ENCODE assay signal across 11 cellular contexts in the genomic region with DNA sequence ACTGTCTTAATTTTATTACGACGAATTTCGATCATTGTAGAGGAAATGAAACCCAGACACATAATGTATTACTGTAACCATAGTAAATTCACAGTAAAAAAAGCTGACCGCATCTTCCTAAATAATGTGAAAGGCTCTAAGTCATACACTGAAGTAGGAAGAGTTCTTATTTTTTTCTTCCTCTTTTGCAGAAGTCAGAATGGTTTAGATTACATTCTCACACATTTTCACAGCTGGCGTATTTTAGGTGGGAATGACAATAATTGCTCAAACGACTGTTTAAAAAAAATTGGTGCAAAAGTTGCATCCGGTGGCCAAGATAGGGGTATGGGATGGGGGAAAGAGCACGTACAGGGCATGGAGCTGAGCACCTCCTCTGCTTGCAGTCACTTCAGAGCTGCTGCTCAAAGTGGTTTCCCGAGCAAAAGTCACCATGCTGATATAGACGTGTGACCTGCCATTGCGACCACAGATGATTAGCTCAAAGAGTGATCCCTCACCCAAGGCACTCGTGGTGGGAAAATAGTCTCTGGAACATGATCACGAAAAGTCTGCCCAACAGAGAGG. TPM values are rescaled to one million over a fixed set of nuclear protein-coding genes. Genes with fewer than 3 reads are reported as not detected.
DNase-seq lines count a peak whose midpoint lies in the region; ATAC-seq, FAIRE-seq and TF ChIP-seq lines count a peak whose summit lies in the region.
"Had no signal": no experiment of that assay in that cellular context is flagged by ENCODE, and none has a peak within 500 bp of the region (broad histone marks: within the 10 kb centered on the region; RNA-seq: fewer than 3 reads in every experiment).

No MANE protein-coding gene starts in this region.

- 35% methylated on average over 11 of the region's 13 CpGs for WGBS in right lobe of liver (ENCODE audit: insufficient coverage, low coverage, low lambda C conversion rate, missing lambda C conversion rate)
- WGBS in HepG2 (ENCODE audit: low lambda C conversion rate): 29% methylated on average over 13 of the region's 13 CpGs
- WGBS in aorta, 2 donors: 80 to 82% methylated on average over 13 of the region's 13 CpGs

- no peak overlapping the region for H3K4me2 ChIP-seq in HepG2 (ENCODE audit: low read depth, low read length)
- H3K4me2 ChIP-seq: BLaER1 had no signal

- H4K20me1 ChIP-seq in HepG2 (ENCODE audit: insufficient read depth, low read length): no peaks in the 10 kb centered on the region
- H4K20me1 ChIP-seq: BLaER1 had no signal

- BruUV-seq in HepG2 (replicated peaks; lab: Mats Ljungman, UMichigan): no TSS peak

- H3K27ac ChIP-seq in right lobe of liver (no peak overlapping the region), HepG2 (ENCODE audit: extremely low read length, insufficient read depth, low read length) (no peak overlapping the region), tibial artery (no peak overlapping the region), aorta (ENCODE audit: low read depth in 1 of 2, low read length in 2 of 2) (no peak overlapping the region)
- H3K27ac ChIP-seq: BLaER1 had no signal

- H2AFZ ChIP-seq in HepG2 (ENCODE audit: low read length): no peak overlapping the region

- H3K4me3 ChIP-seq in right lobe of liver (no peak overlapping the region), HepG2 (replicated peaks in 1 of 3; ENCODE audit: insufficient read depth in 1 of 3, low read depth in 2 of 3, low read length in 3 of 3) (no peak overlapping the region), tibial artery (no peak overlapping the region), aorta (ENCODE audit: low read length in 2 of 2) (no peak overlapping the region)
- H3K4me3 ChIP-seq: BLaER1, HAP-1 had no signal

- no peaks in the 10 kb centered on the region for H3K79me2 ChIP-seq in HepG2 (ENCODE audit: insufficient read depth, low read length)

- no peak for TF ChIP-seq RAD21 in HepG2 (CRISPR knock-in tag; IDR thresholded peaks at IDR 0.05)

- intact Hi-C loops in right lobe of liver (cut with DNase I) (no loop called here), HepG2 (cut with micrococcal nuclease; ENCODE audit: unreplicated experiment) (no loop called here), tibial artery (cut with DNase I; ENCODE audit: low total_unique reads) (no loop called here), aorta (cut with DNase I) (no loop called here)

- ATAC-seq in right lobe of liver (peak in 3 of 4 donors; percentile 48 to 64 (median 53)), HepG2 (no peak), HG02938 (IDR thresholded peaks at IDR 0.05; ENCODE audit: unreplicated experiment) (peak; percentile 95), aorta (ENCODE audit: low FRiP score) (no peak)

- no peaks in the 10 kb centered on the region for H3K36me3 ChIP-seq in right lobe of liver
- no peaks in the 10 kb centered on the region for H3K36me3 ChIP-seq in HepG2 (replicated peaks in 1 of 2; ENCODE audit: control insufficient read depth in 1 of 2, insufficient read depth in 2 of 2, low read length in 2 of 2)
- H3K36me3 ChIP-seq in tibial artery: no peaks in the 10 kb centered on the region
- H3K36me3 ChIP-seq in aorta (ENCODE audit: control insufficient read depth in 1 of 2, insufficient read depth in 2 of 2, low read length in 1 of 2): no peaks in the 10 kb centered on the region
- H3K36me3 ChIP-seq: BLaER1, HAP-1 had no signal

- FAIRE-seq in HepG2 (lab: Jason Lieb, UNC): no peak

- CTCF ChIA-PET in HepG2 (lab: Yijun Ruan, JAX; ENCODE audit: low intra/inter-chr PET ratio, low total read pairs): no interaction called here

- no peaks in the 10 kb centered on the region for H3K9me3 ChIP-seq in right lobe of liver
- H3K9me3 ChIP-seq in HepG2 (ENCODE audit: low read length): no peaks in the 10 kb centered on the region
- H3K9me3 ChIP-seq in tibial artery: no peaks in the 10 kb centered on the region
- H3K9me3 ChIP-seq in aorta (ENCODE audit: control insufficient read depth, low read length): no peaks in the 10 kb centered on the region
- H3K9me3 ChIP-seq: BLaER1, HAP-1 had no signal

- POLR2A ChIA-PET in HepG2 (lab: Yijun Ruan, JAX): no interaction called here

- H3K4me1 ChIP-seq in right lobe of liver (no peaks in the 10 kb centered on the region), HepG2 (ENCODE audit: insufficient read depth, low read length) (no peaks in the 10 kb centered on the region), tibial artery (no peaks in the 10 kb centered on the region), aorta (ENCODE audit: control insufficient read depth in 1 of 2, insufficient read depth in 2 of 2, low read length in 2 of 2) (no peaks in the 10 kb centered on the region)
- H3K4me1 ChIP-seq: HAP-1 had no signal

- TF ChIP-seq EP300 in HepG2 (IDR thresholded peaks at IDR 0.05; ENCODE audit: low read depth in 2 of 2, low read length in 2 of 2) (no peak), HepG2 (CRISPR knock-in tag; IDR thresholded peaks at IDR 0.05; ENCODE audit: borderline replicate concordance) (no peak)

- H3K27me3 ChIP-seq in right lobe of liver (no peaks in the 10 kb centered on the region), HepG2 (ENCODE audit: control insufficient read depth in 1 of 2, insufficient read depth in 2 of 2, low read length in 2 of 2) (no peaks in the 10 kb centered on the region), tibial artery (no peaks in the 10 kb centered on the region), aorta (ENCODE audit: control insufficient read depth in 1 of 2, insufficient read depth in 2 of 2, low read length in 1 of 2) (no peaks in the 10 kb centered on the region)
- H3K27me3 ChIP-seq: BLaER1 had no signal

- TF ChIP-seq POLR2A in right lobe of liver (IDR thresholded peaks at IDR 0.05): no peak
- no peak for TF ChIP-seq POLR2A in HepG2 (IDR thresholded peaks at IDR 0.05; ENCODE audit: insufficient read depth in 1 of 2, low read depth in 2 of 2, low read length in 2 of 2)

- in situ Hi-C loops in HepG2 (cut with HindIII; ENCODE audit: extremely low pct_ligation_motif_present, low pct_unique_long_range_greater_than_20kb): no loop called here

- no peak for TF ChIP-seq CTCF in right lobe of liver (IDR thresholded peaks at IDR 0.05)
- no peak for TF ChIP-seq CTCF in HepG2 (CRISPR knock-in tag; IDR thresholded peaks at IDR 0.05)
- TF ChIP-seq CTCF in tibial artery (IDR thresholded peaks at IDR 0.05): no peak

- no peak overlapping the region for H3K9ac ChIP-seq in HepG2 (ENCODE audit: insufficient read depth, low read depth, low read length)
- H3K9ac ChIP-seq: BLaER1 had no signal

- no peak for DNase-seq in right lobe of liver
- DNase-seq in HepG2 (ENCODE audit: low spot score): no peak
- DNase-seq in NOMO-1 treated with DMSO at 0.1 percent for 48 hours (lab: John Stamatoyannopoulos, UW; ENCODE audit: unreplicated experiment): peak; percentile 98
- no peak for DNase-seq in tibial artery
- DNase-seq in aorta: no peak
- DNase-seq in retina: no peak
- DNase-seq in dermis blood vessel endothelial cell: no peak
- DNase-seq: NCI-H510A had no signal

RNA-seq across cellular contexts. Expression of gene MMP13, which starts 35.3 kb away (rescaled TPM):
- total RNA-seq in right lobe of liver (not detected), HepG2 (2016; rRNA removed; fragmentation: Illumina TruSeq; extraction: Trizol) (not detected in 2 replicates), aorta (not detected), dermis blood vessel endothelial cell (not detected in 2 replicates)
- not detected in 2 replicates for total RNA-seq in HepG2 (2016; cell fraction: cytosol; rRNA removed; fragmentation: Illumina TruSeq; extraction: Trizol; ENCODE audit: low read depth)
- not detected in 2 replicates for total RNA-seq in HepG2 (2016; cell fraction: insoluble cytoplasmic fraction; rRNA removed; fragmentation: Illumina TruSeq; extraction: Trizol)
- total RNA-seq in HepG2 (2016; cell fraction: membrane; rRNA removed; fragmentation: Illumina TruSeq; extraction: Trizol): not detected in 2 replicates
- not detected in 2 replicates for total RNA-seq in HepG2 (2016; cell fraction: nucleus; rRNA removed; fragmentation: Illumina TruSeq; extraction: Trizol)
- polyA plus RNA-seq in HepG2 (2011; rRNA removed) (0.04 TPM in 1 of 2 replicates, not detected in the other), aorta (under 1 TPM in 1 of 2 donors, not detected in 1; 0.05 TPM)
- not detected in 2 replicates for polyA plus RNA-seq in HepG2 (2011; cell fraction: cytosol; rRNA removed)
- not detected in 2 replicates for polyA plus RNA-seq in HepG2 (2011; cell fraction: nucleus; rRNA removed)
- 0.12 TPM in 1 of 2 replicates, not detected in the other for polyA plus RNA-seq in HepG2 (2012)
- polyA plus RNA-seq in HepG2 (2016; cell fraction: cytosol; fragmentation: Illumina TruSeq; extraction: Trizol; ENCODE audit: low read depth): not detected in 2 replicates
- polyA plus RNA-seq in HepG2 (2016; cell fraction: insoluble cytoplasmic fraction; fragmentation: Illumina TruSeq; extraction: Trizol; ENCODE audit: low read depth): not detected in 2 replicates
- polyA plus RNA-seq in HepG2 (2016; cell fraction: membrane; fragmentation: Illumina TruSeq; extraction: Trizol; ENCODE audit: low read depth): not detected in 2 replicates
- not detected in 2 replicates for polyA plus RNA-seq in HepG2 (2016; cell fraction: nucleus; fragmentation: Illumina TruSeq; extraction: Trizol; ENCODE audit: insufficient read depth, low read depth)
- polyA minus RNA-seq in HepG2 (2011; rRNA and poly(A)+ RNA removed; ENCODE audit: low replicate concordance): 0.26 TPM in 1 of 2 replicates, not detected in the other
- polyA minus RNA-seq in HepG2 (2011; cell fraction: cytosol; rRNA and poly(A)+ RNA removed): not detected in 2 replicates
- polyA minus RNA-seq in HepG2 (2011; cell fraction: nucleus; rRNA and poly(A)+ RNA removed): not detected in 2 replicates

RNA-seq across cellular contexts. Expression of gene MMP12, which starts 45.4 kb away (rescaled TPM):
- 1 to 10 TPM in 1 of 6 experiments, not detected in 5; 1.5 TPM for total RNA-seq in right lobe of liver
- total RNA-seq in HepG2 (2016; rRNA removed; fragmentation: Illumina TruSeq; extraction: Trizol): not detected in 2 replicates
- total RNA-seq in HepG2 (2016; cell fraction: cytosol; rRNA removed; fragmentation: Illumina TruSeq; extraction: Trizol; ENCODE audit: low read depth): not detected in 2 replicates
- total RNA-seq in HepG2 (2016; cell fraction: insoluble cytoplasmic fraction; rRNA removed; fragmentation: Illumina TruSeq; extraction: Trizol): not detected in 2 replicates
- not detected in 2 replicates for total RNA-seq in HepG2 (2016; cell fraction: membrane; rRNA removed; fragmentation: Illumina TruSeq; extraction: Trizol)
- total RNA-seq in HepG2 (2016; cell fraction: nucleus; rRNA removed; fragmentation: Illumina TruSeq; extraction: Trizol): not detected in 2 replicates
- not detected in 2 replicates for polyA plus RNA-seq in HepG2 (2011; rRNA removed)
- not detected in 2 replicates for polyA plus RNA-seq in HepG2 (2011; cell fraction: cytosol; rRNA removed)
- polyA plus RNA-seq in HepG2 (2011; cell fraction: nucleus; rRNA removed): not detected in 2 replicates
- polyA plus RNA-seq in HepG2 (2012): not detected in 2 replicates
- not detected in 2 replicates for polyA plus RNA-seq in HepG2 (2016; cell fraction: cytosol; fragmentation: Illumina TruSeq; extraction: Trizol; ENCODE audit: low read depth)
- not detected in 2 replicates for polyA plus RNA-seq in HepG2 (2016; cell fraction: insoluble cytoplasmic fraction; fragmentation: Illumina TruSeq; extraction: Trizol; ENCODE audit: low read depth)
- polyA plus RNA-seq in HepG2 (2016; cell fraction: membrane; fragmentation: Illumina TruSeq; extraction: Trizol; ENCODE audit: low read depth): not detected in 2 replicates
- polyA plus RNA-seq in HepG2 (2016; cell fraction: nucleus; fragmentation: Illumina TruSeq; extraction: Trizol; ENCODE audit: insufficient read depth, low read depth): not detected in 2 replicates
- not detected in 2 replicates for polyA minus RNA-seq in HepG2 (2011; rRNA and poly(A)+ RNA removed; ENCODE audit: low replicate concordance)
- polyA minus RNA-seq in HepG2 (2011; cell fraction: cytosol; rRNA and poly(A)+ RNA removed): not detected in 2 replicates
- polyA minus RNA-seq in HepG2 (2011; cell fraction: nucleus; rRNA and poly(A)+ RNA removed): not detected in 2 replicates
- total RNA-seq in aorta: 1 to 10 TPM in 1 of 2 donors, under 1 TPM in 1; 0.23 to 1.4 TPM
- polyA plus RNA-seq in aorta: under 1 TPM in 1 of 2 donors, not detected in 1; 0.75 TPM
- not detected in 2 replicates for total RNA-seq in dermis blood vessel endothelial cell

Comparison
In these comparisons a context has a peak if more than half of its experiments do, and no peak if none do; other contexts are left out.
1. ATAC-seq: peak in right lobe of liver (3 of 4) and HG02938 (single experiment); none in HepG2 (single experiment) and aorta (single experiment).